8 cellular contexts compared by ENCODE assay signal in the genomic region with DNA sequence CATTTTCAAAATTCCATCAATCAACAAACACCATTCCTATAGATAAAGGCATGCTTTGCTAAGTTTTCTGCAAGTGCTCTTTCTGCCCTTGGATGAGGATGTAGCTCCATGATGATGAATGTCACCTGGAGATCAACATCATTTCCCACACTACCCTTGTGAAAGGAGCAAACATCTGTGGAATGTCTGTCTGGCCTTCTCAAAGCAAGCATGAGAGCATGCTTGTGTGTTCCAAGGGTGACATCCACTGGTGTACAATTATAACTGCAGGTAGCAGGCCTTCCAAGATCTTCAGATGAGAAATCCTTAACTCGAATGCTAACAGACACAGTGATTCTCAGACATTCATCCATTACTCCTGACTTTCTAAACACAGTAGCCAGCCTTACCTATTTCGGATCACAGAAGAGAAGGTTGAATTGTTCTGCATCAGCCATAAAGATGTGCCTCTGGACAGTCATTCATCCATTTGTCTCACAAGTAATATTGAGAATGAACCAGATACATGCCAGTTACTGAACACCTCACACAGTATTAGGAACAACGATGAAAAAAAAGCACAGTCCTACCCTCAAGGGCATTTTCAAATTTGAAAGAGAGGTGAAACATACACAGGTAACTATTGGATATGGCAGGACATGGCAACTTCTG.
DNase-seq lines count a peak whose midpoint lies in the region; ATAC-seq and TF ChIP-seq lines count a peak whose summit lies in the region.

No MANE protein-coding gene starts in this region.

- no peaks in the 10 kb centered on the region for H3F3A ChIP-seq in DOHH2 (ENCODE audit: control insufficient read depth, insufficient read depth)

- H3K4me3 ChIP-seq in DOHH2 (ENCODE audit: low read length) (no peak overlapping the region), right cardiac atrium (ENCODE audit: low read length) (no peak overlapping the region), sigmoid colon (no peak overlapping the region)

- peak; percentile 78 for TF ChIP-seq CTCF in DOHH2 (IDR thresholded peaks at IDR 0.05; ENCODE audit: low read depth, low read length, poor library complexity, severe bottlenecking)
- TF ChIP-seq CTCF in sigmoid colon (IDR thresholded peaks at IDR 0.05), result peak; percentile 51 to 73 (median 70)

- no peaks in the 10 kb centered on the region for H4K20me1 ChIP-seq in DOHH2 (ENCODE audit: control insufficient read depth, insufficient read depth, low read depth, low read length)

- H3K9me3 ChIP-seq in DOHH2 (ENCODE audit: control insufficient read depth, insufficient read depth, low read length) (no peaks in the 10 kb centered on the region), right cardiac atrium (ENCODE audit: control insufficient read depth, low read length) (no peaks in the 10 kb centered on the region), sigmoid colon (no peaks in the 10 kb centered on the region)

- H3K36me3 ChIP-seq in DOHH2 (ENCODE audit: control insufficient read depth, low read length) (no peaks in the 10 kb centered on the region), sigmoid colon (no peaks in the 10 kb centered on the region)

- no peaks in the 10 kb centered on the region for H3K9me2 ChIP-seq in DOHH2 (replicated peaks; ENCODE audit: control insufficient read depth, low read length)

- H3K27me3 ChIP-seq in DOHH2 (ENCODE audit: control insufficient read depth, low read length) (peaks cover 12% of the 10 kb centered on the region), right cardiac atrium (ENCODE audit: control insufficient read depth, insufficient read depth) (no peaks in the 10 kb centered on the region), sigmoid colon (no peaks in the 10 kb centered on the region)

- peak; percentile 54 for DNase-seq in NCI-H345 (lab: John Stamatoyannopoulos, UW)
- DNase-seq in amniotic stem cell (lab: John Stamatoyannopoulos, UW), result peak; percentile 76
- no peak for DNase-seq in right cardiac atrium
- DNase-seq in sigmoid colon, result peak; percentile 69

- ATAC-seq in GM19438 (IDR thresholded peaks at IDR 0.05; ENCODE audit: low read depth, unreplicated experiment), result peak; percentile 88
- ATAC-seq in HG03439 (IDR thresholded peaks at IDR 0.05; ENCODE audit: unreplicated experiment), result peak; percentile 79
- peak; percentile 92 to 95 for ATAC-seq in right cardiac atrium
- ATAC-seq in HG03025 (IDR thresholded peaks at IDR 0.05; ENCODE audit: low FRiP score, unreplicated experiment), result no peak

- H3K27ac ChIP-seq in DOHH2 (ENCODE audit: low read depth, low read length) (no peak overlapping the region), right cardiac atrium (ENCODE audit: low read length) (no peak overlapping the region), sigmoid colon (no peak overlapping the region)

- WGBS in right cardiac atrium, result 31% methylated on average over 3 of the region's 3 CpGs
- 26 to 45% methylated on average over 3 of the region's 3 CpGs for WGBS in sigmoid colon, 2 donors

- H3K79me2 ChIP-seq in DOHH2 (ENCODE audit: control insufficient read depth, low read length), result no peaks in the 10 kb centered on the region

- no peak overlapping the region for H3K4me2 ChIP-seq in DOHH2 (ENCODE audit: low read length)

- TF ChIP-seq POLR2A in sigmoid colon (IDR thresholded peaks at IDR 0.05), result no peak

- H3K4me1 ChIP-seq in DOHH2 (ENCODE audit: control insufficient read depth, low read length) (no peaks in the 10 kb centered on the region), right cardiac atrium (ENCODE audit: control insufficient read depth, insufficient read depth, low read length) (no peaks in the 10 kb centered on the region), sigmoid colon (peaks cover 0 to 13% (median 4%) of the 10 kb centered on the region in 4 donors)

- intact Hi-C loops in right cardiac atrium (cut with DNase I) (loop anchor here (5.0 to 10.0 kb wide), 4 partner anchors 58 to 490 kb away; no protein-coding TSS in a partner anchor), sigmoid colon (cut with DNase I) (loop anchor here (2.0 to 5.0 kb wide), 2 partner anchors 400 to 492 kb away; no protein-coding TSS in a partner anchor)

- TF ChIP-seq EP300 in sigmoid colon (IDR thresholded peaks at IDR 0.05), result no peak

Comparison
In these comparisons a context has a peak if more than half of its experiments do, and no peak if none do; other contexts are left out.
1. DNase-seq: peak in NCI-H345 (single experiment), amniotic stem cell (single experiment) and sigmoid colon (single experiment); none in right cardiac atrium (0 of 3).